Comparison of ENCODE assay signal across 23 cellular contexts in the genomic region with DNA sequence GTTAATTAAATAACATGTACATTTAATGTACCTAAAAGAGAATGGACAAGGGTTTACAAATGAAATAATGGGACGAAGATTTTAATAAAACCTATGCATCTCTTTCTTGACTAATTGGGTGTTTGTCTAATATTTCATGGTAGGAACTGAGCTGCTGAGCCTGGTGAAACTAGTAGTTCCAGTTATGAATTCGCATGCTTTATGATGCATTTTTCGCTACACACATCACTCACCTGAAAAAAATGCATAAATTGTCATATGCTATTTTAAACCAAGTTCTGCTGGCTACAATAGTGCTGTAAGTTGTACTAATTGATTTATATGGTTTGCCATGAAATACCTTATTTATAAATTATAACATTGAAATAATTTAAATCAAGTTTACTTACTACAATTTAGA.
DNase-seq lines count a peak whose midpoint lies in the region; ATAC-seq and TF ChIP-seq lines count a peak whose summit lies in the region.
"Had no signal": no experiment of that assay in that cellular context is flagged by ENCODE, and none has a peak within 500 bp of the region (broad histone marks: within the 10 kb centered on the region; RNA-seq: fewer than 3 reads in every experiment).

No MANE protein-coding gene starts in this region.

- no peak for ATAC-seq in activated CD4-positive, CD25-positive, alpha-beta regulatory T cell treated with anti-CD3 and anti-CD28 coated beads, Interleukin-2, amount 50 U/mL, for 24 hours
- no peak for ATAC-seq in left colon
- ATAC-seq: GM12878 had no signal

- H3K4me2 ChIP-seq in osteoblast (ENCODE audit: insufficient read depth, low read length) = no peak overlapping the region
- H3K4me2 ChIP-seq: BLaER1 had no signal

- H3K9me3 ChIP-seq in osteoblast (ENCODE audit: low read depth, low read length) = no peaks in the 10 kb centered on the region
- H3K9me3 ChIP-seq: BE2C, BLaER1 had no signal

- DNase-seq in RWPE1 (ENCODE audit: low spot score) (peak; percentile 10), epithelial cell of esophagus (ENCODE audit: low read depth) (peak; percentile 68), osteoblast (ENCODE audit: insufficient read length, low spot score, missing footprints) (peak; percentile 43), hypothalamus (lab: John Stamatoyannopoulos, UW) (no peak), left colon (no peak)
- DNase-seq: 8988T; ACHN; BE2C; C1 segment of cervical spinal cord; CD4-positive, alpha-beta memory T cell; CD4-positive, CD25-positive, alpha-beta regulatory T cell; CD8-positive, alpha-beta memory T cell; COR-L47; DMS 273 treated with DMSO at 0.1 percent for 48 hours; DMS153; DMS53; DMS79; DND-41; EL; GDM1 had no signal

- CTCF ChIA-PET in RWPE1 (lab: Yijun Ruan, JAX) = interaction anchor here (1.0 kb wide), 1 partner anchor 410 kb away, joined by 4 read pairs; no protein-coding TSS in a partner anchor

- H3K4me3 ChIP-seq in epithelial cell of esophagus (ENCODE audit: low read length) (no peak overlapping the region), osteoblast (ENCODE audit: insufficient read depth, low read length) (no peak overlapping the region)
- H3K4me3 ChIP-seq: BLaER1, GM12878 had no signal

- POLR2A ChIA-PET in RWPE1 (lab: Yijun Ruan, JAX; ENCODE audit: low non-redundant PET) = no interaction called here

- intact Hi-C loops in left colon (cut with DNase I, micrococcal nuclease) = no loop called here

- H3K27me3 ChIP-seq in osteoblast (ENCODE audit: insufficient read depth, low read length) = no peaks in the 10 kb centered on the region
- H3K27me3 ChIP-seq: BE2C, BLaER1 had no signal

- TF ChIP-seq CTCF in RWPE1 (conservative IDR thresholded peaks at IDR 0.05; ENCODE audit: low read depth) = no peak
- no peak for TF ChIP-seq CTCF in epithelial cell of esophagus (IDR thresholded peaks at IDR 0.05; ENCODE audit: insufficient read depth, low read depth, low read length, missing control alignments)
- TF ChIP-seq CTCF in osteoblast (IDR thresholded peaks at IDR 0.05; ENCODE audit: extremely low read depth, low read depth, low read length) = no peak

- no peaks in the 10 kb centered on the region for H4K20me1 ChIP-seq in osteoblast (ENCODE audit: insufficient read depth, low read length)
- H4K20me1 ChIP-seq: BLaER1 had no signal

- no peaks in the 10 kb centered on the region for H3K36me3 ChIP-seq in osteoblast (ENCODE audit: insufficient read depth, low read length)
- H3K36me3 ChIP-seq: BE2C, BLaER1 had no signal

- no peaks in the 10 kb centered on the region for H3K79me2 ChIP-seq in osteoblast (ENCODE audit: insufficient read depth, low read length)

- no peaks in the 10 kb centered on the region for H3K4me1 ChIP-seq in osteoblast (ENCODE audit: insufficient read depth, low read length)
- H3K4me1 ChIP-seq: BE2C, BLaER1 had no signal

- H3K27ac ChIP-seq in RWPE1 = no peak overlapping the region
- H3K27ac ChIP-seq in osteoblast (ENCODE audit: low read depth, low read length) = no peak overlapping the region
- H3K27ac ChIP-seq: BLaER1 had no signal

- H2AFZ ChIP-seq in osteoblast (ENCODE audit: low read length) = no peak overlapping the region

Comparison
In these comparisons a context has a peak if more than half of its experiments do, and no peak if none do; other contexts are left out.
1. DNase-seq: peak in RWPE1 (single experiment), epithelial cell of esophagus (single experiment) and osteoblast (single experiment); none in hypothalamus (0 of 51) and left colon (0 of 2).